In the genomic region with DNA sequence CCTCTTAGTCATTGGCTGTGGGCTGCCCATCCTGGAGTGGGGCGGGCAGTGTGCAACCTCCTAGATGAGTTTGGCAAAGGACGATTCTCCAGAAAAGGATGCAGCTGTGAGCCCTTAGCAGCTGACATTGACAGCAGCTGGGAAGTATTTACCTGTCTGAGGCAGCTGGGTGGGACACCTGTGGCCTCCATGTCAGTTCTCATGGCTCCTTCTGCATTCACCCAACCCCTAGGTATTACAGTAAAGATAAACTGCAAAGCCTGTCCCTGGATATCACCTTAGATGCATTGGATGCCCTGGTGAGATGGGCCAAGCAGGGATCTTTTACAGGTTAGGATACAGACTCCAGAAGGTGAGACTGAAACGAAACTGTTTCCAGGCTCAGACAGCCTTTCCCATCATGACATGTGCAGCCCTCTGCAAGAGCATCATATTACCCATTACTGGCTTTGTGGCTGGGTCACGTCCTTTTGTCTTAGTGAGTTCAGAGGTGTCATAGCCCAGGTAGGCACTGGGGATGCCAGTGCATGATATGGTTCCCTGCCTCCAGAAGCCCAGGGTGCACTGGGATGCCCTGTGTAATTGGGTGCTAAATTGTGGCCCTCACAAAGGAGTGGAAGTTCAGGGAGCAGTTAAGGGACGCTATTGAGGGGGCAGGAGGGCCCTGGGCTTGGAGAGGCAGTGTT, we compare ENCODE assay signal across 1 cellular context.
TF ChIP-seq lines count a peak whose summit lies in the region.

No MANE protein-coding gene starts in this region.

TF ChIP-seq in GM12878, 131 proteins besides CTCF, POLR2A, EP300 and RAD21 (continued from another document):
- no peak for TF ChIP-seq SMAD5 (IDR thresholded peaks at IDR 0.05; ENCODE audit: low read depth)
- TF ChIP-seq SIX5 (IDR thresholded peaks at IDR 0.05; ENCODE audit: low read depth, low read length, severe bottlenecking): no peak
- TF ChIP-seq, protein P1, sequence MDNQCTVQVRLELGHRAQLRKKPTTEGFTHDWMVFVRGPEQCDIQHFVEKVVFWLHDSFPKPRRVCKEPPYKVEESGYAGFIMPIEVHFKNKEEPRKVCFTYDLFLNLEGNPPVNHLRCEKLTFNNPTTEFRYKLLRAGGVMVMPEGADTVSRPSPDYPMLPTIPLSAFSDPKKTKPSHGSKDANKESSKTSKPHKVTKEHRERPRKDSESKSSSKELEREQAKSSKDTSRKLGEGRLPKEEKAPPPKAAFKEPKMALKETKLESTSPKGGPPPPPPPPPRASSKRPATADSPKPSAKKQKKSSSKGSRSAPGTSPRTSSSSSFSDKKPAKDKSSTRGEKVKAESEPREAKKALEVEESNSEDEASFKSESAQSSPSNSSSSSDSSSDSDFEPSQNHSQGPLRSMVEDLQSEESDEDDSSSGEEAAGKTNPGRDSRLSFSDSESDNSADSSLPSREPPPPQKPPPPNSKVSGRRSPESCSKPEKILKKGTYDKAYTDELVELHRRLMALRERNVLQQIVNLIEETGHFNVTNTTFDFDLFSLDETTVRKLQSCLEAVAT (IDR thresholded peaks at IDR 0.05): no peak
- 0 out of 2 replicates have a peak, but pooled peaks have one; percentile 58 for TF ChIP-seq TCF3 (IDR thresholded peaks at IDR 0.05; ENCODE audit: borderline replicate concordance, insufficient read depth, low read depth, low read length)
- TF ChIP-seq CHD4 (IDR thresholded peaks at IDR 0.05): no peak
- TF ChIP-seq SMARCA5 (IDR thresholded peaks at IDR 0.05): 0 out of 2 replicates have a peak, but pooled peaks have one; percentile 25
- no peak for TF ChIP-seq HSF1 (IDR thresholded peaks at IDR 0.05; ENCODE audit: low read depth, low read length)
- TF ChIP-seq, protein P2, sequence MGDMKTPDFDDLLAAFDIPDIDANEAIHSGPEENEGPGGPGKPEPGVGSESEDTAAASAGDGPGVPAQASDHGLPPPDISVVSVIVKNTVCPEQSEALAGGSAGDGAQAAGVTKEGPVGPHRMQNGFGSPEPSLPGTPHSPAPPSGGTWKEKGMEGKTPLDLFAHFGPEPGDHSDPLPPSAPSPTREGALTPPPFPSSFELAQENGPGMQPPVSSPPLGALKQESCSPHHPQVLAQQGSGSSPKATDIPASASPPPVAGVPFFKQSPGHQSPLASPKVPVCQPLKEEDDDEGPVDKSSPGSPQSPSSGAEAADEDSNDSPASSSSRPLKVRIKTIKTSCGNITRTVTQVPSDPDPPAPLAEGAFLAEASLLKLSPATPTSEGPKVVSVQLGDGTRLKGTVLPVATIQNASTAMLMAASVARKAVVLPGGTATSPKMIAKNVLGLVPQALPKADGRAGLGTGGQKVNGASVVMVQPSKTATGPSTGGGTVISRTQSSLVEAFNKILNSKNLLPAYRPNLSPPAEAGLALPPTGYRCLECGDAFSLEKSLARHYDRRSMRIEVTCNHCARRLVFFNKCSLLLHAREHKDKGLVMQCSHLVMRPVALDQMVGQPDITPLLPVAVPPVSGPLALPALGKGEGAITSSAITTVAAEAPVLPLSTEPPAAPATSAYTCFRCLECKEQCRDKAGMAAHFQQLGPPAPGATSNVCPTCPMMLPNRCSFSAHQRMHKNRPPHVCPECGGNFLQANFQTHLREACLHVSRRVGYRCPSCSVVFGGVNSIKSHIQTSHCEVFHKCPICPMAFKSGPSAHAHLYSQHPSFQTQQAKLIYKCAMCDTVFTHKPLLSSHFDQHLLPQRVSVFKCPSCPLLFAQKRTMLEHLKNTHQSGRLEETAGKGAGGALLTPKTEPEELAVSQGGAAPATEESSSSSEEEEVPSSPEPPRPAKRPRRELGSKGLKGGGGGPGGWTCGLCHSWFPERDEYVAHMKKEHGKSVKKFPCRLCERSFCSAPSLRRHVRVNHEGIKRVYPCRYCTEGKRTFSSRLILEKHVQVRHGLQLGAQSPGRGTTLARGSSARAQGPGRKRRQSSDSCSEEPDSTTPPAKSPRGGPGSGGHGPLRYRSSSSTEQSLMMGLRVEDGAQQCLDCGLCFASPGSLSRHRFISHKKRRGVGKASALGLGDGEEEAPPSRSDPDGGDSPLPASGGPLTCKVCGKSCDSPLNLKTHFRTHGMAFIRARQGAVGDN (IDR thresholded peaks at IDR 0.05): no peak
- TF ChIP-seq ETV6 (conservative IDR thresholded peaks at IDR 0.05 in 1 of 2, IDR thresholded peaks at IDR 0.05 in 1 of 2; ENCODE audit: borderline replicate concordance in 1 of 2, low read depth in 1 of 2): no peak
- no peak for TF ChIP-seq NR2C2 (IDR thresholded peaks at IDR 0.05; ENCODE audit: borderline replicate concordance, control insufficient read depth, insufficient read length, low read depth)
- TF ChIP-seq ZNF274 (IDR thresholded peaks at IDR 0.05; ENCODE audit: insufficient read depth, insufficient read length): no peak
- no peak for TF ChIP-seq CHD2 (IDR thresholded peaks at IDR 0.05; ENCODE audit: borderline replicate concordance, low read depth, low read length)
- no peak; the same call in 1 of the 2 replicates for TF ChIP-seq GATAD2B (conservative IDR thresholded peaks at IDR 0.05; ENCODE audit: low read depth)
- no peak for TF ChIP-seq EGR1 (IDR thresholded peaks at IDR 0.05; ENCODE audit: borderline replicate concordance in 1 of 2, low read depth in 2 of 2, low read length in 2 of 2)
- no peak; the same call in 1 of the 2 replicates for TF ChIP-seq RELB (IDR thresholded peaks at IDR 0.05; ENCODE audit: low read depth)
- TF ChIP-seq WRNIP1 (IDR thresholded peaks at IDR 0.05; ENCODE audit: borderline replicate concordance, low read depth, low read length): no peak
- TF ChIP-seq, protein P3, sequence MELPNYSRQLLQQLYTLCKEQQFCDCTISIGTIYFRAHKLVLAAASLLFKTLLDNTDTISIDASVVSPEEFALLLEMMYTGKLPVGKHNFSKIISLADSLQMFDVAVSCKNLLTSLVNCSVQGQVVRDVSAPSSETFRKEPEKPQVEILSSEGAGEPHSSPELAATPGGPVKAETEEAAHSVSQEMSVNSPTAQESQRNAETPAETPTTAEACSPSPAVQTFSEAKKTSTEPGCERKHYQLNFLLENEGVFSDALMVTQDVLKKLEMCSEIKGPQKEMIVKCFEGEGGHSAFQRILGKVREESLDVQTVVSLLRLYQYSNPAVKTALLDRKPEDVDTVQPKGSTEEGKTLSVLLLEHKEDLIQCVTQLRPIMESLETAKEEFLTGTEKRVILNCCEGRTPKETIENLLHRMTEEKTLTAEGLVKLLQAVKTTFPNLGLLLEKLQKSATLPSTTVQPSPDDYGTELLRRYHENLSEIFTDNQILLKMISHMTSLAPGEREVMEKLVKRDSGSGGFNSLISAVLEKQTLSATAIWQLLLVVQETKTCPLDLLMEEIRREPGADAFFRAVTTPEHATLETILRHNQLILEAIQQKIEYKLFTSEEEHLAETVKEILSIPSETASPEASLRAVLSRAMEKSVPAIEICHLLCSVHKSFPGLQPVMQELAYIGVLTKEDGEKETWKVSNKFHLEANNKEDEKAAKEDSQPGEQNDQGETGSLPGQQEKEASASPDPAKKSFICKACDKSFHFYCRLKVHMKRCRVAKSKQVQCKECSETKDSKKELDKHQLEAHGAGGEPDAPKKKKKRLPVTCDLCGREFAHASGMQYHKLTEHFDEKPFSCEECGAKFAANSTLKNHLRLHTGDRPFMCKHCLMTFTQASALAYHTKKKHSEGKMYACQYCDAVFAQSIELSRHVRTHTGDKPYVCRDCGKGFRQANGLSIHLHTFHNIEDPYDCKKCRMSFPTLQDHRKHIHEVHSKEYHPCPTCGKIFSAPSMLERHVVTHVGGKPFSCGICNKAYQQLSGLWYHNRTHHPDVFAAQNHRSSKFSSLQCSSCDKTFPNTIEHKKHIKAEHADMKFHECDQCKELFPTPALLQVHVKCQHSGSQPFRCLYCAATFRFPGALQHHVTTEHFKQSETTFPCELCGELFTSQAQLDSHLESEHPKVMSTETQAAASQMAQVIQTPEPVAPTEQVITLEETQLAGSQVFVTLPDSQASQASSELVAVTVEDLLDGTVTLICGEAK (IDR thresholded peaks at IDR 0.05; ENCODE audit: borderline replicate concordance): no peak
- no peak for TF ChIP-seq SMAD1 (IDR thresholded peaks at IDR 0.05; ENCODE audit: low read depth, partially characterized antibody)
- no peak for TF ChIP-seq BRCA1 (IDR thresholded peaks at IDR 0.05; ENCODE audit: low read depth, low read length)
- no peak for TF ChIP-seq ZBTB4 (CRISPR knock-in tag; IDR thresholded peaks at IDR 0.05)
- TF ChIP-seq, protein P4, sequence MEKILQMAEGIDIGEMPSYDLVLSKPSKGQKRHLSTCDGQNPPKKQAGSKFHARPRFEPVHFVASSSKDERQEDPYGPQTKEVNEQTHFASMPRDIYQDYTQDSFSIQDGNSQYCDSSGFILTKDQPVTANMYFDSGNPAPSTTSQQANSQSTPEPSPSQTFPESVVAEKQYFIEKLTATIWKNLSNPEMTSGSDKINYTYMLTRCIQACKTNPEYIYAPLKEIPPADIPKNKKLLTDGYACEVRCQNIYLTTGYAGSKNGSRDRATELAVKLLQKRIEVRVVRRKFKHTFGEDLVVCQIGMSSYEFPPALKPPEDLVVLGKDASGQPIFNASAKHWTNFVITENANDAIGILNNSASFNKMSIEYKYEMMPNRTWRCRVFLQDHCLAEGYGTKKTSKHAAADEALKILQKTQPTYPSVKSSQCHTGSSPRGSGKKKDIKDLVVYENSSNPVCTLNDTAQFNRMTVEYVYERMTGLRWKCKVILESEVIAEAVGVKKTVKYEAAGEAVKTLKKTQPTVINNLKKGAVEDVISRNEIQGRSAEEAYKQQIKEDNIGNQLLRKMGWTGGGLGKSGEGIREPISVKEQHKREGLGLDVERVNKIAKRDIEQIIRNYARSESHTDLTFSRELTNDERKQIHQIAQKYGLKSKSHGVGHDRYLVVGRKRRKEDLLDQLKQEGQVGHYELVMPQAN (conservative IDR thresholded peaks at IDR 0.05): no peak
- TF ChIP-seq NFIC (IDR thresholded peaks at IDR 0.05; ENCODE audit: low read depth, low read length): 0 out of 2 replicates have a peak, but pooled peaks have one; percentile 14
- TF ChIP-seq TCF12 (IDR thresholded peaks at IDR 0.05; ENCODE audit: low read depth, low read length): 0 out of 2 replicates have a peak, but pooled peaks have one; percentile 56
- TF ChIP-seq JUND (IDR thresholded peaks at IDR 0.05; ENCODE audit: low read depth, low read length): no peak
